Comparison of ENCODE assay signal across 1 cellular context in genomic region chr6:27865952-27866369, GRCh38.
TF ChIP-seq lines count a peak whose summit lies in the region.

No MANE protein-coding gene starts in this region.

TF ChIP-seq in WTC11, 78 proteins besides CTCF, POLR2A, EP300 and RAD21 (continued from another document):
- TF ChIP-seq, protein P1, sequence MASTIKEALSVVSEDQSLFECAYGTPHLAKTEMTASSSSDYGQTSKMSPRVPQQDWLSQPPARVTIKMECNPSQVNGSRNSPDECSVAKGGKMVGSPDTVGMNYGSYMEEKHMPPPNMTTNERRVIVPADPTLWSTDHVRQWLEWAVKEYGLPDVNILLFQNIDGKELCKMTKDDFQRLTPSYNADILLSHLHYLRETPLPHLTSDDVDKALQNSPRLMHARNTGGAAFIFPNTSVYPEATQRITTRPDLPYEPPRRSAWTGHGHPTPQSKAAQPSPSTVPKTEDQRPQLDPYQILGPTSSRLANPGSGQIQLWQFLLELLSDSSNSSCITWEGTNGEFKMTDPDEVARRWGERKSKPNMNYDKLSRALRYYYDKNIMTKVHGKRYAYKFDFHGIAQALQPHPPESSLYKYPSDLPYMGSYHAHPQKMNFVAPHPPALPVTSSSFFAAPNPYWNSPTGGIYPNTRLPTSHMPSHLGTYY (CRISPR knock-in tag; IDR thresholded peaks at IDR 0.05): peak; percentile 97
- TF ChIP-seq, protein P2, sequence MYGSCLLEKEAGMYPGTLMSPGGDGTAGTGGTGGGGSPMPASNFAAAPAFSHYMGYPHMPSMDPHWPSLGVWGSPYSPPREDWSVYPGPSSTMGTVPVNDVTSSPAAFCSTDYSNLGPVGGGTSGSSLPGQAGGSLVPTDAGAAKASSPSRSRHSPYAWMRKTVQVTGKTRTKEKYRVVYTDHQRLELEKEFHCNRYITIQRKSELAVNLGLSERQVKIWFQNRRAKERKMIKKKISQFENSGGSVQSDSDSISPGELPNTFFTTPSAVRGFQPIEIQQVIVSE (CRISPR knock-in tag; IDR thresholded peaks at IDR 0.05; ENCODE audit: borderline replicate concordance): peak; percentile 86
- no peak for TF ChIP-seq MLX (CRISPR knock-in tag; IDR thresholded peaks at IDR 0.05)
- peak; percentile 93; the same call in 1 of the 2 replicates for TF ChIP-seq NFATC4 (CRISPR knock-in tag; IDR thresholded peaks at IDR 0.05)
